Comparison of ENCODE assay signal across 7 cellular contexts in the genomic region with DNA sequence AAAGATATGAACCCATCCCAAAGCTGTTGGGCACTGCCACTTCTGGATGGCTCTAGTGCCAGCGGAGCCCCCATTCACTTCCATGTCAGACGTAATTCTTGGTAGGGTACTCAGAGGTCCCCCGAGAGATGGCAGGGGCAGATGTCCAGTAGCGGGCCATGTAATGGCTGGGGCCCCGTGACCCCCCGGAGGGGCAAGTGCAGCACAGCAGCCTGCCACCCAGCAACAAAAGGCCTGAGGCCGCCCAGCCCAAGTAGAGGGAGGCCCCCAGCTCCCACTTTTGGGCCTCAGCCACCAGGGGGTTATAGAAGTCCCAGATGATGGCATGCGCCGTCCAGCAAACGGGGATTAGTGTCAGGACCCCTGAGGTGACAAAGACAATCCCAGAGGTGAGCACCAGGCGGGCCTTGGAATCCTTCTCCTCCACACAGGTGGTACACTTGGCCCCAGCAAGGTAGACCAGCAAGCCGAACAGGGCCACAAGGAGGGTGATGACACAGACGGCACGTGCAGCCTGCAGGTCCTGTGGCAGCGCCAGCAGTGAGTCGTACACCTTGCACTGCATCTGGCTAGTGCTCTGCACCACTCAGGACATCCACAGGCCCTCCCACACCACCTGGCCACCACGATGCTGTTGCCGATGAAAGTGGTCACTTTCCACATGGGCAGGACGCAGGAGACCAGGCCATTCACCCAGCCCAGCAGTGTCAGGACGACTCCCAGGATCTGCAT. TPM values are rescaled to one million over a fixed set of nuclear protein-coding genes. Genes with fewer than 3 reads are reported as not detected.
DNase-seq lines count a peak whose midpoint lies in the region; ATAC-seq and TF ChIP-seq lines count a peak whose summit lies in the region.
"Not testable (repeated sequence)": the region's sequence is repeated elsewhere in the genome, so short reads cannot be mapped to it uniquely, and the experiment has no call there.

No MANE protein-coding gene starts in this region.

- H3K27ac Mint-ChIP-seq in WTC11, endodermal cell: not testable (repeated sequence)

- H3K9me3 Mint-ChIP-seq in WTC11, endodermal cell: not testable (repeated sequence)

- H3K9me2 ChIP-seq in HCT116 (ENCODE audit: insufficient read depth); PC-3 (replicated peaks; ENCODE audit: low read length): not testable (repeated sequence)

- intact Hi-C loops in HCT116 (cut with micrococcal nuclease) (loop anchor here (5.0 to 10.0 kb wide), 3 partner anchors 268 to 496 kb away; a partner anchor contains a TSS), PC-3 (cut with micrococcal nuclease) (loop anchor here (5.0 kb wide), 1 partner anchor 413 kb away; no protein-coding TSS in a partner anchor)
- intact Hi-C loops in lower lobe of right lung (cut with DNase I), result not testable (repeated sequence)

- ATAC-seq in HCT116 (peak; percentile 44; the same call in 1 of the 2 replicates), PC-3 (peak; percentile 35; the same call in 1 of the 2 replicates), lower lobe of right lung (peak; percentile 18 to 36), upper lobe of left lung (ENCODE audit: low FRiP score in 2 of 2) (peak; percentile 23 to 60)
- ATAC-seq in WTC11, result not testable (repeated sequence)

- CTCF ChIA-PET in HCT116 (lab: Charles Lee); PC-3 (lab: Charles Lee): not testable (repeated sequence)
- CTCF ChIA-PET in WTC11 (lab: Charles Lee), result interaction anchor here (1.4 kb wide), 1 partner anchor 20 kb away, joined by 3 read pairs; no protein-coding TSS in a partner anchor

- H3K4me3 ChIP-seq in HCT116 (replicated peaks in 1 of 2; ENCODE audit: low read depth in 1 of 2, low read length in 2 of 2); PC-3 (ENCODE audit: low read length); endodermal cell (ENCODE audit: low read length); lower lobe of right lung; upper lobe of left lung: not testable (repeated sequence)

- not testable (repeated sequence) for H3K27me3 Mint-ChIP-seq in WTC11 (ENCODE audit: low read depth); endodermal cell (ENCODE audit: insufficient read depth)

- not testable (repeated sequence) for H3K27me3 ChIP-seq in HCT116 (ENCODE audit: insufficient read depth, low read length); PC-3 (ENCODE audit: low read length); endodermal cell (ENCODE audit: control insufficient read depth, insufficient read depth, low read length, poor library complexity, severe bottlenecking); lower lobe of right lung (ENCODE audit: low read depth); upper lobe of left lung

- WGBS in endodermal cell (ENCODE audit: insufficient coverage in 1 of 2, insufficient read length in 1 of 2), 2 experiments, result 91% methylated on average over 14 to 20 of the region's 20 CpGs
- WGBS in upper lobe of left lung, 2 donors, result 93 to 95% methylated on average over 8 to 12 of the region's 20 CpGs

- DNase-seq in D341Med (ENCODE audit: low spot score) (peak; percentile 23), lower lobe of right lung (peak; percentile 22), upper lobe of left lung (peak in 1 of 2 donors; percentile 51)
- DNase-seq in HCT116 (ENCODE audit: low read depth, low spot score); PC-3; WTC11 (ENCODE audit: low spot score); endodermal cell: not testable (repeated sequence)

- RAD21 ChIA-PET in HCT116 (lab: Charles Lee; ENCODE audit: low non-redundant PET in 1 of 2, low total read pairs in 2 of 2, uncharacterized antibody in 2 of 2, unreplicated experiment in 2 of 2), result not testable (repeated sequence)

- TF ChIP-seq RAD21 in HCT116 (IDR thresholded peaks at IDR 0.05; ENCODE audit: low read depth), result not testable (repeated sequence)

- H3K27ac ChIP-seq in HCT116 (ENCODE audit: low read depth, low read length); PC-3 (ENCODE audit: low read length); endodermal cell (ENCODE audit: low read depth, low read length); lower lobe of right lung; upper lobe of left lung: not testable (repeated sequence)

- H3K9me3 ChIP-seq in HCT116 (ENCODE audit: control insufficient read depth in 1 of 2, insufficient read depth in 1 of 2, low read depth in 1 of 2, low read length in 2 of 2); PC-3 (ENCODE audit: low read length); endodermal cell (ENCODE audit: control insufficient read depth, low read length); lower lobe of right lung; upper lobe of left lung: not testable (repeated sequence)

- not testable (repeated sequence) for H4K20me1 ChIP-seq in HCT116 (ENCODE audit: insufficient read depth); PC-3 (ENCODE audit: low read length)

- H3F3A ChIP-seq in PC-3 (ENCODE audit: low read length, unreplicated experiment), result not testable (repeated sequence)

- H3K9ac ChIP-seq in HCT116 (ENCODE audit: low read length); PC-3 (ENCODE audit: low read length); endodermal cell (ENCODE audit: extremely low read depth, low read length, poor library complexity, severe bottlenecking): not testable (repeated sequence)

- POLR2A ChIA-PET in HCT116 (lab: Charles Lee); PC-3 (lab: Charles Lee; ENCODE audit: unreplicated experiment); WTC11 (lab: Charles Lee): not testable (repeated sequence)

- H3K4me1 Mint-ChIP-seq in WTC11, endodermal cell: not testable (repeated sequence)

- H3K4me3 Mint-ChIP-seq in WTC11, endodermal cell: not testable (repeated sequence)

- BruUV-seq in HCT116 (replicated peaks; lab: Mats Ljungman, UMichigan); PC-3 (replicated peaks; lab: Mats Ljungman, UMichigan): not testable (repeated sequence)

- H3K36me3 ChIP-seq in HCT116 (ENCODE audit: control insufficient read depth in 1 of 2, insufficient read depth in 2 of 2, low read length in 2 of 2); PC-3 (ENCODE audit: low read depth, low read length); endodermal cell (ENCODE audit: control insufficient read depth, insufficient read depth, low read length); lower lobe of right lung; upper lobe of left lung: not testable (repeated sequence)

- TF ChIP-seq POLR2A in HCT116 (IDR thresholded peaks at IDR 0.05; ENCODE audit: borderline replicate concordance, extremely low read depth, insufficient read depth, insufficient read length); upper lobe of left lung (IDR thresholded peaks at IDR 0.05): not testable (repeated sequence)

- TF ChIP-seq CTCF in HCT116 (IDR thresholded peaks at IDR 0.05 in 2 of 3, conservative IDR thresholded peaks at IDR 0.05 in 1 of 3; ENCODE audit: borderline replicate concordance in 1 of 3, insufficient read depth in 1 of 3, low read depth in 2 of 3, low read length in 2 of 3); PC-3 (conservative IDR thresholded peaks at IDR 0.05; ENCODE audit: low read depth, low read length); WTC11 (IDR thresholded peaks at IDR 0.05); lower lobe of right lung (IDR thresholded peaks at IDR 0.05); upper lobe of left lung (IDR thresholded peaks at IDR 0.05): not testable (repeated sequence)
- peak; percentile 39 for TF ChIP-seq CTCF in endodermal cell (conservative IDR thresholded peaks at IDR 0.05)

- not testable (repeated sequence) for H2AFZ ChIP-seq in HCT116 (ENCODE audit: low read depth, low read length, poor library complexity, severe bottlenecking); PC-3 (ENCODE audit: low read length)

- not testable (repeated sequence) for H3K79me2 ChIP-seq in HCT116 (ENCODE audit: insufficient read depth, low read length); PC-3 (ENCODE audit: low read length)

- H3K4me2 ChIP-seq in HCT116 (ENCODE audit: low read length); PC-3 (ENCODE audit: low read length): not testable (repeated sequence)

- not testable (repeated sequence) for H3K36me3 Mint-ChIP-seq in WTC11; endodermal cell (ENCODE audit: low read depth)

- not testable (repeated sequence) for TF ChIP-seq EP300 in upper lobe of left lung (IDR thresholded peaks at IDR 0.05)

- H3K4me1 ChIP-seq in HCT116 (ENCODE audit: control insufficient read depth in 1 of 2, insufficient read depth in 2 of 2, low read length in 2 of 2); PC-3 (ENCODE audit: insufficient read depth, low read length); endodermal cell (ENCODE audit: control insufficient read depth, insufficient read depth, low read length); lower lobe of right lung; upper lobe of left lung: not testable (repeated sequence)

RNA-seq across cellular contexts. Expression of a gene that starts 19.3 kb away (rescaled TPM):
- total RNA-seq in HCT116 (2021; ENCODE audit: unreplicated experiment) (56.4 TPM), PC-3 (2014; rRNA removed) (76.6 and 80.3 TPM in 2 replicates), WTC11 (2021) (44.6 to 61.7 TPM (median 46.3 TPM) in 3 replicates), endodermal cell (10 to 100 TPM; 57.0 to 74.7 TPM), lower lobe of right lung (31.1 TPM), upper lobe of left lung (10 to 100 TPM; 17.4 to 82.8 (median 27.2) TPM)
- 36.8 and 39.4 TPM in 2 replicates for polyA plus RNA-seq in HCT116 (2012)
- 56.1 TPM for polyA plus RNA-seq in endodermal cell (2013, experiment 1 of 2)
- 45.9 TPM for polyA plus RNA-seq in endodermal cell (2013, experiment 2 of 2)

RNA-seq across cellular contexts. Expression of a gene that starts 28.1 kb away (rescaled TPM):
- total RNA-seq in HCT116 (2021; ENCODE audit: unreplicated experiment) (30.5 TPM), PC-3 (2014; rRNA removed) (27.6 and 38.9 TPM in 2 replicates), WTC11 (2021) (26.6 to 29.3 TPM (median 27.0 TPM) in 3 replicates), endodermal cell (10 to 100 TPM; 34.5 to 37.0 TPM), lower lobe of right lung (59.8 TPM), upper lobe of left lung (10 to 100 TPM; 43.5 to 68.8 (median 55.1) TPM)
- polyA plus RNA-seq in HCT116 (2012), result 12.6 and 13.9 TPM in 2 replicates
- 13.1 TPM for polyA plus RNA-seq in endodermal cell (2013, experiment 1 of 2)
- polyA plus RNA-seq in endodermal cell (2013, experiment 2 of 2), result 13.8 TPM
